ENCODE assay signal across 14 cellular contexts in genomic region chr5:74556631-74557595, GRCh38.
DNase-seq lines count a peak whose midpoint lies in the region; ATAC-seq, FAIRE-seq and TF ChIP-seq lines count a peak whose summit lies in the region.
"Had no signal": no experiment of that assay in that cellular context is flagged by ENCODE, and none has a peak within 500 bp of the region (broad histone marks: within the 10 kb centered on the region; RNA-seq: fewer than 3 reads in every experiment).

No MANE protein-coding gene starts in this region.

- H3K9me3 ChIP-seq in IMR-90 (ENCODE audit: control insufficient read depth, insufficient read depth, low read length): no peaks in the 10 kb centered on the region
- H3K9me3 ChIP-seq: HAP-1, ovary had no signal

- 82% methylated on average over 2 of the region's 6 CpGs; no CpG with 5 or more reads in 1 of the 2 experiments for WGBS in IMR-90 (ENCODE audit: extremely low coverage in 2 of 2, insufficient read length in 1 of 2), 2 experiments

- no peak overlapping the region for H3K14ac ChIP-seq in IMR-90 (replicated peaks; ENCODE audit: low read depth, low read length)

- H3K27me3 ChIP-seq in IMR-90 (ENCODE audit: control insufficient read depth, insufficient read depth, low read length): no peaks in the 10 kb centered on the region
- H3K27me3 ChIP-seq: ovary had no signal

- H3K18ac ChIP-seq in IMR-90 (ENCODE audit: low read depth, low read length): no peak overlapping the region

- H2AFZ ChIP-seq in IMR-90 (replicated peaks; ENCODE audit: low read length, poor library complexity): no peak overlapping the region

- intact Hi-C loops in IMR-90 (cut with micrococcal nuclease): no loop called here

- no peak overlapping the region for H4K5ac ChIP-seq in IMR-90 (ENCODE audit: low read depth, low read length)

- H4K91ac ChIP-seq in IMR-90 (ENCODE audit: insufficient read depth, low read depth, low read length): no peak overlapping the region

- peak; percentile 54 for DNase-seq in AG09309 (ENCODE audit: low read depth)
- peak; percentile 48 for DNase-seq in IMR-90
- peak; percentile 56 for DNase-seq in amniotic epithelial cell (ENCODE audit: low read depth)
- peak; percentile 16 for DNase-seq in globus pallidus (ENCODE audit: low spot score)
- DNase-seq in NCI-H1105 treated with DMSO at 0.1 percent for 48 hours (lab: John Stamatoyannopoulos, UW): no peak
- DNase-seq in frontal cortex (ENCODE audit: low spot score in 2 of 2): no peak
- DNase-seq: activated CD4-positive, alpha-beta T cell treated with anti-CD3 and anti-CD28 coated beads, Interleukin-2, amount 50 U/mL, for 48 hours; anterior cingulate cortex; ovary; SIG-M5 had no signal

- no peak for TF ChIP-seq POLR2A in IMR-90 (IDR thresholded peaks at IDR 0.05; ENCODE audit: low read depth, low read length)

- POLR2A ChIA-PET in IMR-90 (lab: Charles Lee; ENCODE audit: unreplicated experiment): no interaction called here

- no peak overlapping the region for H2BK15ac ChIP-seq in IMR-90 (ENCODE audit: low read depth, low read length)

- dilution Hi-C loops in IMR-90 (cut with HindIII; ENCODE audit: low sequenced_read_pairs, unreplicated experiment): no loop called here

- H2AK5ac ChIP-seq in IMR-90 (ENCODE audit: low read depth, low read length): no peak overlapping the region

- no peak overlapping the region for H2BK120ac ChIP-seq in IMR-90 (ENCODE audit: low read depth, low read length)

- no peak overlapping the region for H2BK5ac ChIP-seq in IMR-90 (ENCODE audit: low read depth, low read length, poor library complexity, severe bottlenecking)

- no peak for FAIRE-seq in frontal cortex (lab: Jason Lieb, UNC)
- FAIRE-seq: D721Med had no signal

- H3K36me3 ChIP-seq in IMR-90 (ENCODE audit: control insufficient read depth, insufficient read depth, low read length): no peaks in the 10 kb centered on the region
- H3K36me3 ChIP-seq: HAP-1, ovary had no signal

- no peaks in the 10 kb centered on the region; the same call in 1 of the 2 replicates for H3K4me1 ChIP-seq in IMR-90 (ENCODE audit: control insufficient read depth, insufficient read depth, low read length)
- H3K4me1 ChIP-seq: HAP-1 had no signal

- no peak overlapping the region for H3K56ac ChIP-seq in IMR-90 (ENCODE audit: extremely low read depth, insufficient read depth, low read length)

- no peak for TF ChIP-seq RAD21 in IMR-90 (IDR thresholded peaks at IDR 0.05; ENCODE audit: low read length)

- H3K9ac ChIP-seq in IMR-90 (ENCODE audit: low read depth, low read length): no peak overlapping the region

- no peaks in the 10 kb centered on the region for H3K79me1 ChIP-seq in IMR-90 (ENCODE audit: low read depth in 1 of 2, low read length in 2 of 2)

- no TSS peak for BruUV-seq in IMR-90 (replicated peaks; lab: Mats Ljungman, UMichigan)

- CTCF ChIA-PET in IMR-90 (lab: Yijun Ruan, JAX): no interaction called here

- H3K4me2 ChIP-seq in IMR-90 (ENCODE audit: low read depth, low read length): no peak overlapping the region

- ATAC-seq in IMR-90 (ENCODE audit: low read depth) (no peak; the same call in 1 of the 2 replicates), HG03196 (IDR thresholded peaks at IDR 0.05; ENCODE audit: unreplicated experiment) (no peak), HG03159 (IDR thresholded peaks at IDR 0.05; ENCODE audit: unreplicated experiment) (no peak)

- in situ Hi-C loops in IMR-90 (cut with MboI; ENCODE audit: low sequenced_read_pairs): no loop called here

- no peak overlapping the region for H4K8ac ChIP-seq in IMR-90 (ENCODE audit: low read depth in 2 of 2, low read length in 2 of 2)

- no peak overlapping the region for H2BK20ac ChIP-seq in IMR-90 (ENCODE audit: low read depth, low read length)

- no peak overlapping the region for H3K4ac ChIP-seq in IMR-90 (ENCODE audit: low read depth, low read length)

- no peak overlapping the region for H3K23ac ChIP-seq in IMR-90 (ENCODE audit: low read depth, low read length)

- H3K4me3 ChIP-seq in AG09309 (ENCODE audit: control insufficient read depth, low read depth, low read length) (no peak overlapping the region), IMR-90 (ENCODE audit: insufficient read depth, low read depth, low read length) (no peak overlapping the region)
- H3K4me3 ChIP-seq: HAP-1, ovary had no signal

- no peaks in the 10 kb centered on the region for H3K9me1 ChIP-seq in IMR-90 (ENCODE audit: insufficient read depth, low read length)

- no peak overlapping the region for H3K27ac ChIP-seq in IMR-90 (ENCODE audit: insufficient read depth, low read length)
- H3K27ac ChIP-seq: ovary had no signal

- H2AK9ac ChIP-seq in IMR-90 (replicated peaks; ENCODE audit: low read depth, low read length, poor library complexity): no peak overlapping the region

- H4K20me1 ChIP-seq in IMR-90 (ENCODE audit: insufficient read depth, low read length): no peaks in the 10 kb centered on the region

- no peak for TF ChIP-seq CTCF in AG09309 (IDR thresholded peaks at IDR 0.05; ENCODE audit: control insufficient read depth, insufficient read depth, low read depth, low read length, missing control alignments)
- no peak for TF ChIP-seq CTCF in IMR-90 (conservative IDR thresholded peaks at IDR 0.05; ENCODE audit: low read depth, low read length)

TF ChIP-seq in IMR-90, 13 proteins besides CTCF, POLR2A, EP300 and RAD21:
- TF ChIP-seq CEBPB (IDR thresholded peaks at IDR 0.05; ENCODE audit: low read depth, low read length) (peak; percentile 54), MXI1 (IDR thresholded peaks at IDR 0.05; ENCODE audit: borderline replicate concordance, low read depth, low read length) (no peak)

Comparison
In these comparisons a context has a peak if more than half of its experiments do, and no peak if none do; other contexts are left out.
1. DNase-seq: peak in AG09309 (single experiment), IMR-90 (single experiment), amniotic epithelial cell (single experiment) and globus pallidus (single experiment); none in NCI-H1105 treated with DMSO at 0.1 percent for 48 hours (single experiment) and frontal cortex (0 of 2).